14 cellular contexts compared by ENCODE assay signal in the genomic region with DNA sequence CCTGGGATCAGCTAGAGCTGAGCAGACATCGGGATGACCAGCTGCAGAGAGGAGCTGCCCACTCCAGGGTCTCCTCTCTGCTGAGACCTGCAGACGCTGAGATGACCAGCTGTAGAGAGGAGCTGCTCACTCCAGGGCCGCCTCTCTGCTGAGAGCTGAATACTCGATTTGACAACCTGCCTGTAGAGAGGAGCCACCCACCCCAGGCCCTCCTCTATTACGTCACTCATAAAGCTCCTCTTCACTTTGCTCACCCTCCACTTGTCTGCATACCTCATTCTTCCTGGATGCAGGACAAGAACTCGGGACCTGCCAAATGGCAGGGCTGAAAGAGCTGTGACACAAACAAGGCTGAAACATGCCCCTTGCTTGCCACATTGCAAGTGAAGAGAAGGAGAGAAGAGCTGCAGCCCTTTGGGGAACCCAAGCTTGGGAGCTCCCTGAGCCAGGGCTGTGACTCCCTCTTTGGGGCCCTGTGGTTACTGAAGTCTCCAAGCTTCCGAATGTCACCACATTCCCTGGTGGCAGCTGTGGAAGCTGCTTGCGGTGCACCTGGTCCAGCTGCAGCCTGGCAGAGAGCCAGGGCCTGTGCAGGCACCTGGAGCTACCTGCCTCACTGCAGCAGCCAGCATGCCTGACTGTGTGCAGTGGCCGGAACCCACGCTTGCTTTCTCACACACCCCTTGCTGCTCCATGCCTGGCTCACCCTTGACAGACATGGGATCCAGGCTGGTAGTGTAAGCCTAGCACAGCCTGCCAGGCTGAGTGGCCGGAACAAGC. TPM values are rescaled to one million over a fixed set of nuclear protein-coding genes. Genes with fewer than 3 reads are reported as not detected.
A peak's percentile ranks its signal among the peaks of the same experiment; 100 is the strongest.
DNase-seq lines count a peak whose midpoint lies in the region; ATAC-seq and TF ChIP-seq lines count a peak whose summit lies in the region.
"Had no signal": no experiment of that assay in that cellular context is flagged by ENCODE, and none has a peak within 500 bp of the region (broad histone marks: within the 10 kb centered on the region; RNA-seq: fewer than 3 reads in every experiment).

No MANE protein-coding gene starts in this region.

- peak; percentile 2 for DNase-seq in NB4 (ENCODE audit: low read depth)
- DNase-seq in Panc1 (ENCODE audit: low read depth, low spot score) = no peak
- DNase-seq in right cardiac atrium = no peak
- DNase-seq in NCI-H1092 (lab: John Stamatoyannopoulos, UW) = no peak
- DNase-seq in DMS 273 (lab: John Stamatoyannopoulos, UW; ENCODE audit: unreplicated experiment) = no peak
- DNase-seq: activated CD4-positive, alpha-beta T cell treated with anti-CD3 and anti-CD28 coated beads for 1 hour; H7; midbrain; stimulated activated naive B cell treated with anti-CD40 and anti-IgM and Interleukin-4, amounts not matched to agents 10 μg/mL and 1 μg/mL and 100 μg/mL, for 72 hours; uterus had no signal

- H3K4me1 ChIP-seq in BLaER1 = peaks cover 15% of the 10 kb centered on the region
- H3K4me1 ChIP-seq in Panc1 (ENCODE audit: control insufficient read depth, insufficient read depth, low read length) = no peaks in the 10 kb centered on the region
- no peaks in the 10 kb centered on the region for H3K4me1 ChIP-seq in right cardiac atrium (ENCODE audit: control insufficient read depth, insufficient read depth, low read length)
- no peaks in the 10 kb centered on the region for H3K4me1 ChIP-seq in gastroesophageal sphincter
- H3K4me1 ChIP-seq: uterus had no signal

- peak overlapping the region; percentile 32; the same call in 1 of the 2 replicates for H3K9ac ChIP-seq in BLaER1

- WGBS in right cardiac atrium = 85% methylated on average over 11 of the region's 11 CpGs
- WGBS in gastroesophageal sphincter (ENCODE audit: low coverage in 1 of 2), 2 donors = 60 to 90% methylated on average over 3 of the region's 11 CpGs

- TF ChIP-seq EP300 in gastroesophageal sphincter (IDR thresholded peaks at IDR 0.05) = no peak

- POLR2A ChIA-PET in Panc1 (lab: Charles Lee) = no interaction called here

- no peak for TF ChIP-seq CTCF in NB4 (IDR thresholded peaks at IDR 0.05; ENCODE audit: low read depth, low read length)
- no peak for TF ChIP-seq CTCF in Panc1 (IDR thresholded peaks at IDR 0.05)
- no peak for TF ChIP-seq CTCF in gastroesophageal sphincter (IDR thresholded peaks at IDR 0.05)

- peak; percentile 70; the same call in 1 of the 2 replicates for ATAC-seq in Panc1
- ATAC-seq in right cardiac atrium = peak; percentile 19 to 53
- ATAC-seq in HG03139 (IDR thresholded peaks at IDR 0.05; ENCODE audit: unreplicated experiment) = no peak
- ATAC-seq in gastroesophageal sphincter = no peak
- ATAC-seq: stimulated activated naive B cell treated with anti-CD40 and anti-IgM and Interleukin-4, amounts not matched to agents 10 μg/mL and 1 μg/mL and 100 μg/mL, for 72 hours had no signal

- no peaks in the 10 kb centered on the region for H4K20me1 ChIP-seq in BLaER1

- in situ Hi-C loops in Panc1 (cut with HindIII; ENCODE audit: low pct_unique_long_range_greater_than_20kb, low sequenced_read_pairs) = no loop called here

- BruUV-seq in Panc1 (replicated peaks; lab: Mats Ljungman, UMichigan) = no TSS peak

- CTCF ChIA-PET in Panc1 (lab: Charles Lee) = interaction anchor here (0.6 kb wide), 1 partner anchor 253 kb away, joined by 3 read pairs; no protein-coding TSS in a partner anchor

- H3K9me3 ChIP-seq in BLaER1 = no peaks in the 10 kb centered on the region
- H3K9me3 ChIP-seq in Panc1 (ENCODE audit: control insufficient read depth, insufficient read depth, low read depth, low read length) = no peaks in the 10 kb centered on the region
- H3K9me3 ChIP-seq in right cardiac atrium (ENCODE audit: control insufficient read depth, low read length) = no peaks in the 10 kb centered on the region
- no peaks in the 10 kb centered on the region for H3K9me3 ChIP-seq in gastroesophageal sphincter
- H3K9me3 ChIP-seq: uterus had no signal

- intact Hi-C loops in Panc1 (cut with micrococcal nuclease; ENCODE audit: unreplicated experiment) = no loop called here
- intact Hi-C loops in right cardiac atrium (cut with DNase I) = no loop called here

- peaks cover 52% of the 10 kb centered on the region for H3K36me3 ChIP-seq in BLaER1
- H3K36me3 ChIP-seq in Panc1 (ENCODE audit: control insufficient read depth, insufficient read depth, low read length) = no peaks in the 10 kb centered on the region
- peaks cover 0 to 93% of the 10 kb centered on the region in 2 donors for H3K36me3 ChIP-seq in gastroesophageal sphincter
- H3K36me3 ChIP-seq: uterus had no signal

- H3K4me3 ChIP-seq in BLaER1 (no peak overlapping the region), NB4 (ENCODE audit: low read depth, low read length) (no peak overlapping the region), Panc1 (ENCODE audit: low read depth in 2 of 2, low read length in 2 of 2) (no peak overlapping the region), right cardiac atrium (ENCODE audit: low read length) (no peak overlapping the region), gastroesophageal sphincter (no peak overlapping the region)
- H3K4me3 ChIP-seq: skin epidermis, uterus had no signal

- peak overlapping the region; percentile 43 for H3K4me2 ChIP-seq in BLaER1

- H3K27ac ChIP-seq in BLaER1 (0 out of 2 replicates have a peak overlapping the region, but pooled peaks have one; percentile 18), Panc1 (ENCODE audit: low read length) (no peak overlapping the region), right cardiac atrium (ENCODE audit: low read length) (no peak overlapping the region), gastroesophageal sphincter (no peak overlapping the region)
- H3K27ac ChIP-seq: skin epidermis, uterus had no signal

- H3K27me3 ChIP-seq in BLaER1 = no peaks in the 10 kb centered on the region
- H3K27me3 ChIP-seq in Panc1 (ENCODE audit: control insufficient read depth, insufficient read depth, low read length) = no peaks in the 10 kb centered on the region
- H3K27me3 ChIP-seq in right cardiac atrium (ENCODE audit: control insufficient read depth, insufficient read depth) = no peaks in the 10 kb centered on the region
- H3K27me3 ChIP-seq in gastroesophageal sphincter = no peaks in the 10 kb centered on the region
- H3K27me3 ChIP-seq: uterus had no signal

- TF ChIP-seq POLR2A in NB4 (IDR thresholded peaks at IDR 0.05; ENCODE audit: extremely low read depth, insufficient read length) = no peak
- TF ChIP-seq POLR2A in gastroesophageal sphincter (IDR thresholded peaks at IDR 0.05) = no peak

RNA-seq across cellular contexts. Expression of gene CC2D1B, which starts 59.6 kb away (rescaled TPM):
- 52.5 TPM for total RNA-seq in Panc1 (2021; ENCODE audit: unreplicated experiment)
- polyA plus RNA-seq in Panc1 (2012; ENCODE audit: insufficient read length) = 38.1 TPM
- 10 to 100 TPM; 15.6 to 20.1 (median 17.8) TPM for total RNA-seq in right cardiac atrium
- polyA plus RNA-seq in right cardiac atrium = 13.1 TPM
- 10 to 100 TPM; 13.6 to 30.0 (median 26.0) TPM for total RNA-seq in gastroesophageal sphincter

Comparison
In these comparisons a context has a peak if more than half of its experiments do, and no peak if none do; other contexts are left out.
1. ATAC-seq: peak in Panc1 (single experiment) and right cardiac atrium (2 of 2); none in HG03139 (single experiment) and gastroesophageal sphincter (single experiment).